Comparison of ENCODE assay signal across 8 cellular contexts in genomic region chr18:76491436-76491800, GRCh38. TPM values are rescaled to one million over a fixed set of nuclear protein-coding genes. Genes with fewer than 3 reads are reported as not detected.
DNase-seq lines count a peak whose midpoint lies in the region; ATAC-seq, FAIRE-seq and TF ChIP-seq lines count a peak whose summit lies in the region.

No MANE protein-coding gene starts in this region.

- peak overlapping the region; percentile 80 for H3K27ac ChIP-seq in keratinocyte (ENCODE audit: control insufficient read depth, insufficient read depth, low read length)

- H4K20me1 ChIP-seq in Loucy (ENCODE audit: insufficient read depth, low read length, poor library complexity, severe bottlenecking) = no peaks in the 10 kb centered on the region
- peaks cover 7% of the 10 kb centered on the region for H4K20me1 ChIP-seq in keratinocyte (ENCODE audit: control insufficient read depth, extremely low read depth, insufficient read depth, low read length)

- dilution Hi-C loops in keratinocyte (cut with MboI; ENCODE audit: extremely low pct_ligation_motif_present, low sequenced_read_pairs) = no loop called here

- H3K79me2 ChIP-seq in Loucy (ENCODE audit: insufficient read depth, low read length) (peaks cover 19% of the 10 kb centered on the region; the same call in 1 of the 2 replicates), keratinocyte (ENCODE audit: control insufficient read depth, insufficient read depth, low read length) (peaks cover 54% of the 10 kb centered on the region)

- no peak for FAIRE-seq in keratinocyte (lab: Jason Lieb, UNC)

- H3K27me3 ChIP-seq in Loucy (ENCODE audit: insufficient read depth, low read length, poor library complexity, severe bottlenecking) (no peaks in the 10 kb centered on the region), keratinocyte (ENCODE audit: control insufficient read depth, extremely low read depth, insufficient read depth, low read length) (no peaks in the 10 kb centered on the region)

- peak overlapping the region; percentile 87 for H3K4me2 ChIP-seq in Loucy (ENCODE audit: low read depth, low read length, poor library complexity, severe bottlenecking)
- H3K4me2 ChIP-seq in keratinocyte (ENCODE audit: control insufficient read depth, extremely low read depth, insufficient read depth, low read depth, low read length) = peak overlapping the region; percentile 73

- DNase-seq in UCSD-AML1 (lab: John Stamatoyannopoulos, UW; ENCODE audit: unreplicated experiment) (peak; percentile 62), keratinocyte (ENCODE audit: low read depth, low spot score) (no peak)
- DNase-seq in central memory CD4-positive, alpha-beta T cell = peak; percentile 22
- peak; percentile 59 for DNase-seq in stimulated activated CD4-positive, alpha-beta T cell treated with anti-CD3 and anti-CD28 coated beads, Interleukin-1b, Interleukin-23, amount 100 ng/mL, for 48 hours

- H3K9ac ChIP-seq in ES-I3 (ENCODE audit: low read depth, low read length) (peak overlapping the region; percentile 70), Loucy (ENCODE audit: low read depth, low read length, poor library complexity, severe bottlenecking) (peak overlapping the region; percentile 69), keratinocyte (ENCODE audit: control insufficient read depth, extremely low read depth, insufficient read depth, low read length) (peak overlapping the region; percentile 85)

- TF ChIP-seq CTCF in Loucy (conservative IDR thresholded peaks at IDR 0.05; ENCODE audit: low read length) = no peak
- TF ChIP-seq CTCF in keratinocyte (optimal IDR thresholded peaks at IDR 0.05 in 1 of 3, IDR thresholded peaks at IDR 0.05 in 1 of 3, conservative IDR thresholded peaks at IDR 0.05 in 1 of 3; ENCODE audit: extremely low read depth in 1 of 3, insufficient read depth in 2 of 3, low read length in 3 of 3) = no peak

- H3K9me3 ChIP-seq in ES-I3 (ENCODE audit: control insufficient read depth, insufficient read depth, low read length) (no peaks in the 10 kb centered on the region), Loucy (ENCODE audit: insufficient read depth, low read depth, low read length) (no peaks in the 10 kb centered on the region), keratinocyte (ENCODE audit: control insufficient read depth, low read depth, low read length) (no peaks in the 10 kb centered on the region)

- H3K9me1 ChIP-seq in keratinocyte (ENCODE audit: control insufficient read depth, extremely low read depth, insufficient read depth, low read length) = no peaks in the 10 kb centered on the region

- H2AFZ ChIP-seq in Loucy (ENCODE audit: low read length) = no peak overlapping the region
- H2AFZ ChIP-seq in keratinocyte (ENCODE audit: control insufficient read depth, low read length) = peak overlapping the region; percentile 9

- ATAC-seq in GM19397 (IDR thresholded peaks at IDR 0.05; ENCODE audit: unreplicated experiment) (no peak), HG02571 (IDR thresholded peaks at IDR 0.05; ENCODE audit: unreplicated experiment) (no peak)

- H3K4me1 ChIP-seq in ES-I3 (ENCODE audit: insufficient read depth, low read length) = peaks cover 19% of the 10 kb centered on the region
- H3K4me1 ChIP-seq in Loucy (ENCODE audit: insufficient read depth, low read length, poor library complexity, severe bottlenecking) = peaks cover 6% of the 10 kb centered on the region
- H3K4me1 ChIP-seq in keratinocyte (ENCODE audit: control insufficient read depth, extremely low read depth, insufficient read depth, low read length) = peaks cover 32% of the 10 kb centered on the region

- no peaks in the 10 kb centered on the region for H3K36me3 ChIP-seq in ES-I3 (ENCODE audit: insufficient read depth, low read length)
- no peaks in the 10 kb centered on the region for H3K36me3 ChIP-seq in Loucy (ENCODE audit: insufficient read depth, low read length)
- peaks cover 0 to 2% of the 10 kb centered on the region in 2 experiments for H3K36me3 ChIP-seq in keratinocyte (ENCODE audit: control insufficient read depth in 2 of 2, extremely low read depth in 1 of 2, insufficient read depth in 2 of 2, low read length in 2 of 2)

- H3F3A ChIP-seq in Loucy (ENCODE audit: low read depth) = no peaks in the 10 kb centered on the region

- H3K9me2 ChIP-seq in Loucy (replicated peaks; ENCODE audit: low read depth, low read length) = no peaks in the 10 kb centered on the region

- H3K4me3 ChIP-seq in Loucy (ENCODE audit: low read length, poor library complexity, severe bottlenecking) = peak overlapping the region; percentile 85
- peak overlapping the region; percentile 73 to 92 (median 78) for H3K4me3 ChIP-seq in keratinocyte (ENCODE audit: control insufficient read depth in 2 of 3, extremely low read depth in 1 of 3, insufficient read depth in 2 of 3, low read depth in 1 of 3, low read length in 3 of 3)

RNA-seq across cellular contexts. Expression of gene ZNF516, which starts 3.6 kb away (rescaled TPM):
- polyA plus RNA-seq in keratinocyte = 7.4 to 9.3 TPM (median 9.2 TPM) in 3 replicates
- polyA plus RNA-seq in keratinocyte (2011; ENCODE audit: low read depth) = 5.9 TPM
- 5.2 and 5.6 TPM in 2 replicates for polyA plus RNA-seq in keratinocyte (2011; cell fraction: cytosol; rRNA removed)
- polyA plus RNA-seq in keratinocyte (2011; cell fraction: nucleus; rRNA removed) = 27.0 and 30.5 TPM in 2 replicates
- polyA plus RNA-seq in keratinocyte (2012; ENCODE audit: low replicate concordance) = 14.0 and 14.2 TPM in 2 replicates
- 11.8 to 25.9 TPM (median 20.6 TPM) in 3 replicates for polyA minus RNA-seq in keratinocyte
- polyA minus RNA-seq in keratinocyte (2011; cell fraction: cytosol; rRNA and poly(A)+ RNA removed) = 16.7 TPM
- polyA minus RNA-seq in keratinocyte (2011; cell fraction: nucleus; rRNA and poly(A)+ RNA removed) = 30.6 and 40.4 TPM in 2 replicates
